9 cellular contexts compared by ENCODE assay signal in genomic region chr11:120102862-120103118, GRCh38. TPM values are rescaled to one million over a fixed set of nuclear protein-coding genes. Genes with fewer than 3 reads are reported as not detected.
"Had no signal": no experiment of that assay in that cellular context is flagged by ENCODE, and none has a peak within 500 bp of the region (broad histone marks: within the 10 kb centered on the region; RNA-seq: fewer than 3 reads in every experiment).

No MANE protein-coding gene starts in this region.

- H3K36me3 ChIP-seq: HAP-1 had no signal

- H3K4me1 Mint-ChIP-seq: IgD-negative memory B cell had no signal

- H3K9me3 ChIP-seq: HAP-1 had no signal

- H2AFZ ChIP-seq: GM23248 had no signal

- H3K4me3 Mint-ChIP-seq: IgD-negative memory B cell had no signal

- DNase-seq: GM23248, GOT3, H7 had no signal

- H3K9ac ChIP-seq: GM23248 had no signal

- H3K4me3 ChIP-seq: GM23248, HAP-1 had no signal

- H3K27ac Mint-ChIP-seq: IgD-negative memory B cell had no signal

- ATAC-seq: HCT116, HepG2 had no signal

- H3K4me1 ChIP-seq: HAP-1 had no signal

- H3K27ac ChIP-seq: GM23248, HL-60 had no signal

- H3K36me3 Mint-ChIP-seq: IgD-negative memory B cell had no signal

- H3K9me3 Mint-ChIP-seq: IgD-negative memory B cell had no signal

RNA-seq across cellular contexts. Expression of gene TRIM29, which starts 35.1 kb away (rescaled TPM):
- total RNA-seq: GM23248, HT1080 had no signal
- polyA plus RNA-seq: IgD-negative memory B cell had no signal
